Comparison of ENCODE assay signal across 1 cellular context in genomic region chr16:70476272-70477020, GRCh38.
TF ChIP-seq lines count a peak whose summit lies in the region.

No MANE protein-coding gene starts in this region.

TF ChIP-seq in GM12878, 131 proteins besides CTCF, POLR2A, EP300 and RAD21 (continued from another document and continues in another):
- TF ChIP-seq CBFB (IDR thresholded peaks at IDR 0.05; ENCODE audit: low read depth) (peak; percentile 57; the same call in 1 of the 2 replicates), NBN (IDR thresholded peaks at IDR 0.05) (0 out of 2 replicates have a peak, but pooled peaks have one; percentile 82), TBL1XR1 (IDR thresholded peaks at IDR 0.05; ENCODE audit: low read depth, low read length) (peak; percentile 70), POLR2AphosphoS5 (IDR thresholded peaks at IDR 0.05; ENCODE audit: low read length) (peak; percentile 60; the same call in 1 of the 2 replicates), ESRRA (IDR thresholded peaks at IDR 0.05; ENCODE audit: low read length) (no peak), PKNOX1 (IDR thresholded peaks at IDR 0.05) (peak; percentile 93), CREB1 (IDR thresholded peaks at IDR 0.05; ENCODE audit: low read depth) (peak; percentile 69), TCF7 (IDR thresholded peaks at IDR 0.05; ENCODE audit: borderline replicate concordance) (no peak; the same call in 1 of the 2 replicates), BACH1 (IDR thresholded peaks at IDR 0.05; ENCODE audit: borderline replicate concordance) (peak; percentile 80; the same call in 1 of the 2 replicates), PBX3 (IDR thresholded peaks at IDR 0.05; ENCODE audit: insufficient replicate concordance, low read depth, low read length) (peak; percentile 64), SUPT20H (IDR thresholded peaks at IDR 0.05; ENCODE audit: borderline replicate concordance, control insufficient read depth, low read depth, low read length) (no peak), GABPA (IDR thresholded peaks at IDR 0.05; ENCODE audit: low read depth) (no peak), MXI1 (IDR thresholded peaks at IDR 0.05; ENCODE audit: low read depth, low read length) (no peak; the same call in 1 of the 2 replicates), KLF5 (IDR thresholded peaks at IDR 0.05; ENCODE audit: partially characterized antibody) (no peak), SREBF1 (IDR thresholded peaks at IDR 0.05; ENCODE audit: low read length) (no peak), HDGF (IDR thresholded peaks at IDR 0.05) (peak; percentile 83), ATF2 (IDR thresholded peaks at IDR 0.05; ENCODE audit: low read length) (peak; percentile 94), POU2F2 (IDR thresholded peaks at IDR 0.05; ENCODE audit: borderline replicate concordance, low read depth, low read length) (0 out of 3 replicates have a peak, but pooled peaks have one; percentile 33), MAX (IDR thresholded peaks at IDR 0.05; ENCODE audit: low read depth, low read length) (no peak), ZNF687 (IDR thresholded peaks at IDR 0.05) (peak; percentile 93), IKZF2 (IDR thresholded peaks at IDR 0.05) (peak; percentile 98), ZBED1 (IDR thresholded peaks at IDR 0.05; ENCODE audit: borderline replicate concordance) (peak; percentile 79; the same call in 1 of the 2 replicates), JUNB (IDR thresholded peaks at IDR 0.05) (peak; percentile 97), ATF7 (IDR thresholded peaks at IDR 0.05; ENCODE audit: low read depth) (peak; percentile 89), MYB (IDR thresholded peaks at IDR 0.05; ENCODE audit: borderline replicate concordance, low read depth, low read length) (peak; percentile 71; the same call in 1 of the 2 replicates), NFYA (IDR thresholded peaks at IDR 0.05; ENCODE audit: borderline replicate concordance, low read depth, low read length) (no peak), ATF3 (IDR thresholded peaks at IDR 0.05; ENCODE audit: borderline replicate concordance, extremely low read depth, low read depth, low read length) (no peak), SREBF2 (IDR thresholded peaks at IDR 0.05; ENCODE audit: low read length) (no peak), STAT1 (conservative IDR thresholded peaks at IDR 0.05) (no peak), KDM1A (IDR thresholded peaks at IDR 0.05; ENCODE audit: borderline replicate concordance) (no peak), DPF2 (IDR thresholded peaks at IDR 0.05) (peak; percentile 94)
- TF ChIP-seq, protein P1, sequence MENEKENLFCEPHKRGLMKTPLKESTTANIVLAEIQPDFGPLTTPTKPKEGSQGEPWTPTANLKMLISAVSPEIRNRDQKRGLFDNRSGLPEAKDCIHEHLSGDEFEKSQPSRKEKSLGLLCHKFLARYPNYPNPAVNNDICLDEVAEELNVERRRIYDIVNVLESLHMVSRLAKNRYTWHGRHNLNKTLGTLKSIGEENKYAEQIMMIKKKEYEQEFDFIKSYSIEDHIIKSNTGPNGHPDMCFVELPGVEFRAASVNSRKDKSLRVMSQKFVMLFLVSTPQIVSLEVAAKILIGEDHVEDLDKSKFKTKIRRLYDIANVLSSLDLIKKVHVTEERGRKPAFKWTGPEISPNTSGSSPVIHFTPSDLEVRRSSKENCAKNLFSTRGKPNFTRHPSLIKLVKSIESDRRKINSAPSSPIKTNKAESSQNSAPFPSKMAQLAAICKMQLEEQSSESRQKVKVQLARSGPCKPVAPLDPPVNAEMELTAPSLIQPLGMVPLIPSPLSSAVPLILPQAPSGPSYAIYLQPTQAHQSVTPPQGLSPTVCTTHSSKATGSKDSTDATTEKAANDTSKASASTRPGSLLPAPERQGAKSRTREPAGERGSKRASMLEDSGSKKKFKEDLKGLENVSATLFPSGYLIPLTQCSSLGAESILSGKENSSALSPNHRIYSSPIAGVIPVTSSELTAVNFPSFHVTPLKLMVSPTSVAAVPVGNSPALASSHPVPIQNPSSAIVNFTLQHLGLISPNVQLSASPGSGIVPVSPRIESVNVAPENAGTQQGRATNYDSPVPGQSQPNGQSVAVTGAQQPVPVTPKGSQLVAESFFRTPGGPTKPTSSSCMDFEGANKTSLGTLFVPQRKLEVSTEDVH (IDR thresholded peaks at IDR 0.05; ENCODE audit: low read depth, partially characterized antibody), result no peak
- TF ChIP-seq, protein P2, sequence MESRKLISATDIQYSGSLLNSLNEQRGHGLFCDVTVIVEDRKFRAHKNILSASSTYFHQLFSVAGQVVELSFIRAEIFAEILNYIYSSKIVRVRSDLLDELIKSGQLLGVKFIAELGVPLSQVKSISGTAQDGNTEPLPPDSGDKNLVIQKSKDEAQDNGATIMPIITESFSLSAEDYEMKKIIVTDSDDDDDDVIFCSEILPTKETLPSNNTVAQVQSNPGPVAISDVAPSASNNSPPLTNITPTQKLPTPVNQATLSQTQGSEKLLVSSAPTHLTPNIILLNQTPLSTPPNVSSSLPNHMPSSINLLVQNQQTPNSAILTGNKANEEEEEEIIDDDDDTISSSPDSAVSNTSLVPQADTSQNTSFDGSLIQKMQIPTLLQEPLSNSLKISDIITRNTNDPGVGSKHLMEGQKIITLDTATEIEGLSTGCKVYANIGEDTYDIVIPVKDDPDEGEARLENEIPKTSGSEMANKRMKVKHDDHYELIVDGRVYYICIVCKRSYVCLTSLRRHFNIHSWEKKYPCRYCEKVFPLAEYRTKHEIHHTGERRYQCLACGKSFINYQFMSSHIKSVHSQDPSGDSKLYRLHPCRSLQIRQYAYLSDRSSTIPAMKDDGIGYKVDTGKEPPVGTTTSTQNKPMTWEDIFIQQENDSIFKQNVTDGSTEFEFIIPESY (IDR thresholded peaks at IDR 0.05), result no peak
- TF ChIP-seq, protein P3, sequence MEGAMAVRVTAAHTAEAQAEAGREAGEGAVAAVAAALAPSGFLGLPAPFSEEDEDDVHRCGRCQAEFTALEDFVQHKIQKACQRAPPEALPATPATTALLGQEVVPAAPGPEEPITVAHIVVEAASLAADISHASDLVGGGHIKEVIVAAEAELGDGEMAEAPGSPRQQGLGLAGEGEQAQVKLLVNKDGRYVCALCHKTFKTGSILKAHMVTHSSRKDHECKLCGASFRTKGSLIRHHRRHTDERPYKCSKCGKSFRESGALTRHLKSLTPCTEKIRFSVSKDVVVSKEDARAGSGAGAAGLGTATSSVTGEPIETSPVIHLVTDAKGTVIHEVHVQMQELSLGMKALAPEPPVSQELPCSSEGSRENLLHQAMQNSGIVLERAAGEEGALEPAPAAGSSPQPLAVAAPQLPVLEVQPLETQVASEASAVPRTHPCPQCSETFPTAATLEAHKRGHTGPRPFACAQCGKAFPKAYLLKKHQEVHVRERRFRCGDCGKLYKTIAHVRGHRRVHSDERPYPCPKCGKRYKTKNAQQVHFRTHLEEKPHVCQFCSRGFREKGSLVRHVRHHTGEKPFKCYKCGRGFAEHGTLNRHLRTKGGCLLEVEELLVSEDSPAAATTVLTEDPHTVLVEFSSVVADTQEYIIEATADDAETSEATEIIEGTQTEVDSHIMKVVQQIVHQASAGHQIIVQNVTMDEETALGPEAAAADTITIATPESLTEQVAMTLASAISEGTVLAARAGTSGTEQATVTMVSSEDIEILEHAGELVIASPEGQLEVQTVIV (IDR thresholded peaks at IDR 0.05; ENCODE audit: borderline replicate concordance, partially characterized antibody), result no peak
- TF ChIP-seq, protein P4, sequence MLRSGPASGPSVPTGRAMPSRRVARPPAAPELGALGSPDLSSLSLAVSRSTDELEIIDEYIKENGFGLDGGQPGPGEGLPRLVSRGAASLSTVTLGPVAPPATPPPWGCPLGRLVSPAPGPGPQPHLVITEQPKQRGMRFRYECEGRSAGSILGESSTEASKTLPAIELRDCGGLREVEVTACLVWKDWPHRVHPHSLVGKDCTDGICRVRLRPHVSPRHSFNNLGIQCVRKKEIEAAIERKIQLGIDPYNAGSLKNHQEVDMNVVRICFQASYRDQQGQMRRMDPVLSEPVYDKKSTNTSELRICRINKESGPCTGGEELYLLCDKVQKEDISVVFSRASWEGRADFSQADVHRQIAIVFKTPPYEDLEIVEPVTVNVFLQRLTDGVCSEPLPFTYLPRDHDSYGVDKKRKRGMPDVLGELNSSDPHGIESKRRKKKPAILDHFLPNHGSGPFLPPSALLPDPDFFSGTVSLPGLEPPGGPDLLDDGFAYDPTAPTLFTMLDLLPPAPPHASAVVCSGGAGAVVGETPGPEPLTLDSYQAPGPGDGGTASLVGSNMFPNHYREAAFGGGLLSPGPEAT (IDR thresholded peaks at IDR 0.05; ENCODE audit: low read depth), result peak; percentile 89
- TF ChIP-seq, protein P5, sequence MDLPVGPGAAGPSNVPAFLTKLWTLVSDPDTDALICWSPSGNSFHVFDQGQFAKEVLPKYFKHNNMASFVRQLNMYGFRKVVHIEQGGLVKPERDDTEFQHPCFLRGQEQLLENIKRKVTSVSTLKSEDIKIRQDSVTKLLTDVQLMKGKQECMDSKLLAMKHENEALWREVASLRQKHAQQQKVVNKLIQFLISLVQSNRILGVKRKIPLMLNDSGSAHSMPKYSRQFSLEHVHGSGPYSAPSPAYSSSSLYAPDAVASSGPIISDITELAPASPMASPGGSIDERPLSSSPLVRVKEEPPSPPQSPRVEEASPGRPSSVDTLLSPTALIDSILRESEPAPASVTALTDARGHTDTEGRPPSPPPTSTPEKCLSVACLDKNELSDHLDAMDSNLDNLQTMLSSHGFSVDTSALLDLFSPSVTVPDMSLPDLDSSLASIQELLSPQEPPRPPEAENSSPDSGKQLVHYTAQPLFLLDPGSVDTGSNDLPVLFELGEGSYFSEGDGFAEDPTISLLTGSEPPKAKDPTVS (IDR thresholded peaks at IDR 0.05; ENCODE audit: low read depth, low read length), result no peak
